ENCODE assay signal across 16 cellular contexts in the genomic region with DNA sequence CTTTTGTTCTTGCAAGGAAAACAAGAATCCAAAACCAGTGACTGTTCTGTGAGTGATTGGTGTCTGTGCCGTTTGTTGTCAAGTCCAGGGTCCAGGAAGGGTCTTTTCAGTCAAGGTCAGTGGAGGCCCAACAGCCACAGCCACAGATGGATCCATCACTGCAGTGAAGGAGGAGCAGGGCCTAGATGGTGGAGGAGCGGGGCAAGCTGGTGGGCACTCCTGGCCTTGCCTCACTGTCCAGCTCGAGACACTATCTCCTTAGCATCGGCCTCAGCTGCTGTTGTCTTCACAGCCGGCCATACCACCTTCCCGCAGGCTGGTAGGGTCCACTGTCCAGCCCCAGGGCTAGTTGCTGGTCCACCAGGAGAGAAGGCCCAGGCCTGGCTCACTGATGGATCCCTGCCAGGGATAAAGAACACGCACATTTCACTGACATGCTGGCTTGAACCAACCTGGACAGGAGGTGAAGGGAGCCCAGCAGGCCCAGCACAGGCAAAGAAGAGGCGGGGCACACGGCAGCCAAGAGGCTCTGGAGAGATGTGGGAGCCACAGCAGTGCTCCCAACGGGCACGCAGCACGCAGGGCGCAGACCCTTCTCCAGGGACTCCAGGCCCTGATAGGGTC. TPM values are rescaled to one million over a fixed set of nuclear protein-coding genes. Genes with fewer than 3 reads are reported as not detected.
DNase-seq lines count a peak whose midpoint lies in the region; ATAC-seq and TF ChIP-seq lines count a peak whose summit lies in the region.
"Had no signal": no experiment of that assay in that cellular context is flagged by ENCODE, and none has a peak within 500 bp of the region (broad histone marks: within the 10 kb centered on the region; RNA-seq: fewer than 3 reads in every experiment).

No MANE protein-coding gene starts in this region.

- no peak for TF ChIP-seq CTCF in RWPE1 (conservative IDR thresholded peaks at IDR 0.05; ENCODE audit: low read depth)
- TF ChIP-seq CTCF in gastrocnemius medialis (IDR thresholded peaks at IDR 0.05 in 4 of 5, conservative IDR thresholded peaks at IDR 0.05 in 1 of 5), result no peak

- H3K4me1 ChIP-seq in gastrocnemius medialis, result peaks cover 16 to 27% of the 10 kb centered on the region in 2 donors

- H3K27ac ChIP-seq in RWPE1 (peak overlapping the region; percentile 61), gastrocnemius medialis (peak overlapping the region; percentile 8 to 96 (median 84))

- no peak for ATAC-seq in gastrocnemius medialis
- ATAC-seq in GM18858 (IDR thresholded peaks at IDR 0.05; ENCODE audit: unreplicated experiment), result no peak
- no peak for ATAC-seq in GM18517 (IDR thresholded peaks at IDR 0.05; ENCODE audit: unreplicated experiment)

- in situ Hi-C loops in gastrocnemius medialis (cut with MboI; ENCODE audit: low sequenced_read_pairs in 4 of 4), result loop anchor here in 1 of 4 donors (25.0 kb wide), 1 partner anchor 242 kb away; a partner anchor contains a TSS

- no peak overlapping the region for H3K4me3 Mint-ChIP-seq in activated T-cell treated with anti-CD3 and anti-CD28 coated beads, Interleukin-2, amount 50 U/mL, for 24 hours
- no peak overlapping the region for H3K4me3 Mint-ChIP-seq in dendritic cell treated with granulocyte-macrophage colony-stimulating factor and Interleukin-4, amounts not matched to agents 40 ng/mL and 50 ng/mL, for 4 days
- H3K4me3 Mint-ChIP-seq: mesothelial cell of epicardium; T-helper 2 cell treated with Interferon-gamma antibody and Interleukin-4, amounts not matched to agents 5 μg/mL and 100 μg/mL, for 36 hours had no signal

- peaks cover 0 to 63% of the 10 kb centered on the region in 2 donors for H3K36me3 ChIP-seq in gastrocnemius medialis

- H3K27me3 Mint-ChIP-seq in activated T-cell treated with anti-CD3 and anti-CD28 coated beads, Interleukin-2, amount 50 U/mL, for 24 hours, result no peaks in the 10 kb centered on the region
- no peaks in the 10 kb centered on the region for H3K27me3 Mint-ChIP-seq in dendritic cell treated with granulocyte-macrophage colony-stimulating factor and Interleukin-4, amounts not matched to agents 40 ng/mL and 50 ng/mL, for 4 days

- TF ChIP-seq POLR2A in gastrocnemius medialis (IDR thresholded peaks at IDR 0.05), result no peak

- intact Hi-C loops in dendritic cell treated with granulocyte-macrophage colony-stimulating factor and Interleukin-4, amounts not matched to agents 40 ng/mL and 50 ng/mL, for 4 days (cut with micrococcal nuclease), result no loop called here
- intact Hi-C loops in gastrocnemius medialis (cut with DNase I; ENCODE audit: low total_unique reads), result loop anchor here (5.0 kb wide), 1 partner anchor 202 kb away; no protein-coding TSS in a partner anchor

- H3K4me3 ChIP-seq in gastrocnemius medialis, result no peak overlapping the region

- H3K4me1 Mint-ChIP-seq in activated T-cell treated with anti-CD3 and anti-CD28 coated beads, Interleukin-2, amount 50 U/mL, for 24 hours (ENCODE audit: low read depth), result peaks cover 17% of the 10 kb centered on the region
- H3K4me1 Mint-ChIP-seq in dendritic cell treated with granulocyte-macrophage colony-stimulating factor and Interleukin-4, amounts not matched to agents 40 ng/mL and 50 ng/mL, for 4 days (ENCODE audit: low read depth), result peaks cover 27% of the 10 kb centered on the region
- H3K4me1 Mint-ChIP-seq: mesothelial cell of epicardium had no signal

- H3K27ac Mint-ChIP-seq in activated T-cell treated with anti-CD3 and anti-CD28 coated beads, Interleukin-2, amount 50 U/mL, for 24 hours, result peak overlapping the region; percentile 76
- H3K27ac Mint-ChIP-seq in dendritic cell treated with granulocyte-macrophage colony-stimulating factor and Interleukin-4, amounts not matched to agents 40 ng/mL and 50 ng/mL, for 4 days, result peak overlapping the region; percentile 11
- H3K27ac Mint-ChIP-seq: mesothelial cell of epicardium; T-helper 2 cell treated with Interferon-gamma antibody and Interleukin-4, amounts not matched to agents 5 μg/mL and 100 μg/mL, for 36 hours had no signal

- no peak for DNase-seq in activated T-cell treated with anti-CD3 and anti-CD28 coated beads, Interleukin-2, amount 50 U/mL, for 24 hours
- no peak for DNase-seq in activated T-cell treated with anti-CD3 and anti-CD28 coated beads, Interleukin-2, amount 50 U/mL, for 48 hours
- DNase-seq in RWPE1 (ENCODE audit: low spot score) (no peak), gastrocnemius medialis (no peak), middle frontal gyrus (ENCODE audit: extremely low spot score, low spot score) (no peak)
- DNase-seq: activated naive CD4-positive, alpha-beta T cell treated with anti-CD3 and anti-CD28 coated beads, Interleukin-2, amount 50 U/mL, for 16 hours; EL; hypothalamus; NCI-H2081 treated with DMSO at 0.1 percent for 48 hours; NCI-H526; Right ventricle myocardium superior had no signal

- no peaks in the 10 kb centered on the region for H3K27me3 ChIP-seq in gastrocnemius medialis

- POLR2A ChIA-PET in RWPE1 (lab: Yijun Ruan, JAX; ENCODE audit: low non-redundant PET), result no interaction called here

- CTCF ChIA-PET in RWPE1 (lab: Yijun Ruan, JAX), result no interaction called here

- no peaks in the 10 kb centered on the region for H3K9me3 ChIP-seq in gastrocnemius medialis

- no peaks in the 10 kb centered on the region for H3K9me3 Mint-ChIP-seq in activated T-cell treated with anti-CD3 and anti-CD28 coated beads, Interleukin-2, amount 50 U/mL, for 24 hours
- H3K9me3 Mint-ChIP-seq in dendritic cell treated with granulocyte-macrophage colony-stimulating factor and Interleukin-4, amounts not matched to agents 40 ng/mL and 50 ng/mL, for 4 days, result no peaks in the 10 kb centered on the region
- H3K9me3 Mint-ChIP-seq: mesothelial cell of epicardium; T-helper 2 cell treated with Interferon-gamma antibody and Interleukin-4, amounts not matched to agents 5 μg/mL and 100 μg/mL, for 36 hours had no signal

- peaks cover 96% of the 10 kb centered on the region for H3K36me3 Mint-ChIP-seq in activated T-cell treated with anti-CD3 and anti-CD28 coated beads, Interleukin-2, amount 50 U/mL, for 24 hours (ENCODE audit: low read depth)
- peaks cover 100% of the 10 kb centered on the region for H3K36me3 Mint-ChIP-seq in dendritic cell treated with granulocyte-macrophage colony-stimulating factor and Interleukin-4, amounts not matched to agents 40 ng/mL and 50 ng/mL, for 4 days (ENCODE audit: low read depth)

RNA-seq across cellular contexts. Expression of a gene that starts 15.2 kb away (rescaled TPM):
- 10 to 100 TPM in 1 of 4 donors, 1 to 10 TPM in 3; 5.7 to 11.0 (median 6.9) TPM for total RNA-seq in gastrocnemius medialis

RNA-seq across cellular contexts. Expression of a gene that starts 31.8 kb away (rescaled TPM):
- total RNA-seq in gastrocnemius medialis, result 1 to 10 TPM in 1 of 4 donors, under 1 TPM in 3; 0.41 to 3.9 (median 0.89) TPM
